ENCODE assay signal across 15 cellular contexts in genomic region chr12:50533971-50534370, GRCh38. TPM values are rescaled to one million over a fixed set of nuclear protein-coding genes. Genes with fewer than 3 reads are reported as not detected.
DNase-seq lines count a peak whose midpoint lies in the region; ATAC-seq, FAIRE-seq and TF ChIP-seq lines count a peak whose summit lies in the region.
"Had no signal": no experiment of that assay in that cellular context is flagged by ENCODE, and none has a peak within 500 bp of the region (broad histone marks: within the 10 kb centered on the region; RNA-seq: fewer than 3 reads in every experiment).

No MANE protein-coding gene starts in this region.

- no peak for ATAC-seq in psoas muscle

- DNase-seq in AG10803 (ENCODE audit: low read depth) (peak; percentile 63), GM23248 (peak; percentile 51), adipocyte (ENCODE audit: low read depth) (peak; percentile 28), kidney glomerular epithelial cell (lab: John Stamatoyannopoulos, UW) (no peak), psoas muscle (no peak), urothelium cell line (ENCODE audit: low spot score) (no peak)
- no peak for DNase-seq in activated effector memory CD4-positive, alpha-beta T cell treated with Interleukin-2 at 50 U/mL for 16 hours
- DNase-seq: activated B cell treated with CpG ODN at 0.5 μM for 24 hours; DND-41; dorsolateral prefrontal cortex; naive thymus-derived CD8-positive, alpha-beta T cell; NCI-H2081 treated with DMSO at 0.1 percent for 48 hours; Peyer's patch had no signal

- no peaks in the 10 kb centered on the region for H3K27me3 ChIP-seq in GM23248 (replicated peaks; ENCODE audit: insufficient read depth)
- H3K27me3 ChIP-seq in adipocyte (replicated peaks; ENCODE audit: control insufficient read depth, insufficient read depth, low read length), result no peaks in the 10 kb centered on the region
- no peaks in the 10 kb centered on the region for H3K27me3 ChIP-seq in mucosa of rectum (ENCODE audit: control insufficient read depth in 2 of 2, insufficient read depth in 2 of 2, low read length in 2 of 2)
- H3K27me3 ChIP-seq in psoas muscle (ENCODE audit: insufficient read depth in 3 of 3, low read length in 2 of 3), result no peaks in the 10 kb centered on the region
- H3K27me3 ChIP-seq: dorsolateral prefrontal cortex, Peyer's patch had no signal

- H2AFZ ChIP-seq in GM23248, result no peak overlapping the region

- H3K4me1 ChIP-seq in GM23248 (ENCODE audit: insufficient read depth) (peaks cover 48% of the 10 kb centered on the region), adipocyte (ENCODE audit: control insufficient read depth, insufficient read depth, low read length) (peaks cover 27% of the 10 kb centered on the region), mucosa of rectum (ENCODE audit: control insufficient read depth in 2 of 2, insufficient read depth in 2 of 2, low read length in 2 of 2) (peaks cover 34 to 55% of the 10 kb centered on the region in 2 donors), psoas muscle (peaks cover 27% of the 10 kb centered on the region)

- no peaks in the 10 kb centered on the region for H4K20me1 ChIP-seq in GM23248 (ENCODE audit: insufficient read depth)

- no peak overlapping the region for H3K4me3 ChIP-seq in AG10803 (ENCODE audit: low read length)
- no peak overlapping the region for H3K4me3 ChIP-seq in GM23248
- no peak overlapping the region for H3K4me3 ChIP-seq in adipocyte (ENCODE audit: low read length)
- no peak overlapping the region for H3K4me3 ChIP-seq in mucosa of rectum (ENCODE audit: low read length in 2 of 2)
- no peak overlapping the region for H3K4me3 ChIP-seq in psoas muscle
- H3K4me3 ChIP-seq: dorsolateral prefrontal cortex, Peyer's patch had no signal

- intact Hi-C loops in psoas muscle (cut with DNase I), result loop anchor here in 1 of 2 donors (5.0 kb wide), 1 partner anchor 33 kb away; no protein-coding TSS in a partner anchor

- H3K9ac ChIP-seq in GM23248, result no peak overlapping the region
- H3K9ac ChIP-seq in adipocyte (ENCODE audit: low read length), result no peak overlapping the region
- peak overlapping the region in 1 of 2 donors; percentile 9 for H3K9ac ChIP-seq in mucosa of rectum (ENCODE audit: low read depth in 1 of 2, low read length in 2 of 2)

- no peaks in the 10 kb centered on the region for H3K9me3 ChIP-seq in GM23248 (ENCODE audit: low read depth)
- H3K9me3 ChIP-seq in adipocyte (ENCODE audit: control insufficient read depth, low read length), result no peaks in the 10 kb centered on the region
- H3K9me3 ChIP-seq in mucosa of rectum (ENCODE audit: control insufficient read depth in 2 of 2, low read length in 2 of 2), result no peaks in the 10 kb centered on the region
- H3K9me3 ChIP-seq in psoas muscle, result no peaks in the 10 kb centered on the region
- H3K9me3 ChIP-seq: Peyer's patch had no signal

- peaks cover 66% of the 10 kb centered on the region for H3K79me2 ChIP-seq in GM23248 (ENCODE audit: insufficient read depth)

- peak overlapping the region; percentile 75 for H3K27ac ChIP-seq in GM23248
- H3K27ac ChIP-seq in mucosa of rectum (ENCODE audit: low read depth in 2 of 2, low read length in 2 of 2), result peak overlapping the region; percentile 87 to 89
- no peak overlapping the region for H3K27ac ChIP-seq in psoas muscle

- H3F3A ChIP-seq in GM23248 (ENCODE audit: insufficient read depth), result peaks cover 49% of the 10 kb centered on the region

- no peak for TF ChIP-seq CTCF in AG10803 (conservative IDR thresholded peaks at IDR 0.05; ENCODE audit: low read length)
- TF ChIP-seq CTCF in psoas muscle (IDR thresholded peaks at IDR 0.05), result no peak

- no peak for FAIRE-seq in urothelium cell line (lab: Jason Lieb, UNC)
- FAIRE-seq: H1 had no signal

- in situ Hi-C loops in GM23248 (cut with MboI), result no loop called here

- H3K9me2 ChIP-seq in GM23248 (ENCODE audit: insufficient read depth), result no peaks in the 10 kb centered on the region

- peak overlapping the region; percentile 71 for H3K4me2 ChIP-seq in GM23248 (ENCODE audit: unreplicated experiment)

- H3K36me3 ChIP-seq in GM23248 (ENCODE audit: low read depth) (no peaks in the 10 kb centered on the region), adipocyte (ENCODE audit: control insufficient read depth, insufficient read depth, low read length, severe bottlenecking) (no peaks in the 10 kb centered on the region), mucosa of rectum (ENCODE audit: control insufficient read depth in 2 of 2, insufficient read depth in 2 of 2, low read length in 2 of 2) (no peaks in the 10 kb centered on the region), psoas muscle (ENCODE audit: insufficient read depth in 1 of 2, low read depth in 1 of 2) (peaks cover 0 to 3% of the 10 kb centered on the region in 2 donors)
- H3K36me3 ChIP-seq: Peyer's patch had no signal

RNA-seq across cellular contexts. Expression of gene DIP2B, which starts 29.2 kb away (rescaled TPM):
- 17.9 and 19.5 TPM in 2 replicates for total RNA-seq in GM23248 (2014; rRNA removed; shearing (Covaris generic))
- 5.4 and 5.6 TPM in 2 replicates for polyA plus RNA-seq in GM23248 (2016; fragmentation: Nextera tagmentation; extraction: Ambion mirVana)
- 10 to 100 TPM in 1 of 4 donors, 1 to 10 TPM in 3; 8.6 to 10.7 (median 9.4) TPM for total RNA-seq in psoas muscle
- polyA plus RNA-seq in psoas muscle, result 1 to 10 TPM; 2.2 to 7.1 (median 4.5) TPM

Comparison
In these comparisons a context has a peak if more than half of its experiments do, and no peak if none do; other contexts are left out.
1. DNase-seq: peak in AG10803 (single experiment), GM23248 (single experiment) and adipocyte (single experiment); none in kidney glomerular epithelial cell (single experiment), psoas muscle (0 of 2), activated effector memory CD4-positive, alpha-beta T cell treated with Interleukin-2 at 50 U/mL for 16 hours (single experiment) and urothelium cell line (single experiment).